ENCODE assay signal across 20 cellular contexts in the genomic region with DNA sequence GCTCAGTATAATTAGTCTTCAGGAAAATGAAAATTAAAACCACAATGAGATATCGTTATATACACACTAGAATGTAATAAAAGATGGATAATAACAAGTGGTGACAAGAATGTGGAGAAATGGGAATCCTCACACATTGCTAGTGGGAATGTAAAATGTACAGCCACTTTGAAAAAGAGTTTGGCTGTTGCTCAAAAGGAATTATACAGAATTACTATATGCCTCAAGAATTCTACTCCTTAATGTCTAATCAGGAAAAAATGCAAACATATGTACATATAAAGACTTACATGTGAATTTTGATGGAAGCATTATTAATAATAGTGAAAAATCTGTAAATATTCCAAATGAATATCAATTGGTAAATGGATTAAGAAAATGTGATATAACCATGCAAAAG.
"Had no signal": no experiment of that assay in that cellular context is flagged by ENCODE, and none has a peak within 500 bp of the region (broad histone marks: within the 10 kb centered on the region; RNA-seq: fewer than 3 reads in every experiment).

No MANE protein-coding gene starts in this region.

- H3K4me1 ChIP-seq: esophagus muscularis mucosa, stomach, transverse colon had no signal

- H3K27me3 ChIP-seq: esophagus muscularis mucosa, neutrophil, stomach, transverse colon had no signal

- H3K4me1 Mint-ChIP-seq: immature natural killer cell; naive thymus-derived CD8-positive, alpha-beta T cell; stimulated activated naive B cell treated with anti-CD40 and anti-IgM and Interleukin-4, amounts not matched to agents 10 μg/mL and 1 μg/mL and 100 μg/mL, for 72 hours had no signal

- H3K4me3 Mint-ChIP-seq: immature natural killer cell; naive thymus-derived CD8-positive, alpha-beta T cell; stimulated activated naive B cell treated with anti-CD40 and anti-IgM and Interleukin-4, amounts not matched to agents 10 μg/mL and 1 μg/mL and 100 μg/mL, for 72 hours had no signal

- H3K27ac Mint-ChIP-seq: immature natural killer cell; naive thymus-derived CD8-positive, alpha-beta T cell; stimulated activated naive B cell treated with anti-CD40 and anti-IgM and Interleukin-4, amounts not matched to agents 10 μg/mL and 1 μg/mL and 100 μg/mL, for 72 hours had no signal

- ATAC-seq: left cardiac atrium; left ventricle myocardium superior; mucosa of descending colon; naive thymus-derived CD8-positive, alpha-beta T cell; sciatic nerve; stimulated activated naive B cell treated with anti-CD40 and anti-IgM and Interleukin-4, amounts not matched to agents 10 μg/mL and 1 μg/mL and 100 μg/mL, for 72 hours had no signal

- DNase-seq: effector memory CD4-positive, alpha-beta T cell; foreskin fibroblast; immature natural killer cell; kidney; left cardiac atrium; left ventricle myocardium superior; mesendoderm; mucosa of descending colon; naive thymus-derived CD8-positive, alpha-beta T cell; posterior cingulate gyrus; stimulated activated CD4-positive, alpha-beta T cell treated with anti-CD3 and anti-CD28 coated beads, Interleukin-2, amount 100 ng/mL, for 24 hours; stimulated activated CD4-positive, alpha-beta T cell treated with anti-CD3 and anti-CD28 coated beads, Interleukin-4, amount 100 ng/mL, for 4 hours; stimulated activated naive B cell treated with anti-CD40 and anti-IgM and Interleukin-4, amounts not matched to agents 10 μg/mL and 1 μg/mL and 100 μg/mL, for 72 hours; stomach; transverse colon had no signal

- H3K36me3 Mint-ChIP-seq: immature natural killer cell; stimulated activated naive B cell treated with anti-CD40 and anti-IgM and Interleukin-4, amounts not matched to agents 10 μg/mL and 1 μg/mL and 100 μg/mL, for 72 hours had no signal

- H3K27ac ChIP-seq: epithelial cell of prostate, esophagus muscularis mucosa, neutrophil, stomach, thoracic aorta, transverse colon had no signal
